Comparison of ENCODE assay signal across 8 cellular contexts in genomic region chr10:119177708-119178370, GRCh38. TPM values are rescaled to one million over a fixed set of nuclear protein-coding genes. Genes with fewer than 3 reads are reported as not detected.
DNase-seq lines count a peak whose midpoint lies in the region; TF ChIP-seq lines count a peak whose summit lies in the region.

No MANE protein-coding gene starts in this region.

- peaks cover 46% of the 10 kb centered on the region for H3K79me2 ChIP-seq in Karpas-422 (ENCODE audit: low read length)

- H2AFZ ChIP-seq in Karpas-422 (ENCODE audit: low read length): peak overlapping the region; percentile 97

- peaks cover 6% of the 10 kb centered on the region; the same call in 1 of the 2 replicates for H4K20me1 ChIP-seq in Karpas-422 (ENCODE audit: insufficient read depth, low read depth, low read length)

- no peak for TF ChIP-seq RAD21 in liver (IDR thresholded peaks at IDR 0.05)

- no peaks in the 10 kb centered on the region for H3K9me3 ChIP-seq in Karpas-422 (ENCODE audit: low read length)
- no peaks in the 10 kb centered on the region for H3K9me3 ChIP-seq in liver (ENCODE audit: control insufficient read depth in 4 of 4, low read length in 3 of 4)
- no peaks in the 10 kb centered on the region for H3K9me3 ChIP-seq in subcutaneous abdominal adipose tissue (ENCODE audit: control insufficient read depth in 5 of 5, low read length in 5 of 5)

- H3K36me3 ChIP-seq in Karpas-422 (ENCODE audit: insufficient read depth, low read length) (peaks cover 20% of the 10 kb centered on the region; the same call in 1 of the 2 replicates), liver (ENCODE audit: control insufficient read depth in 4 of 4, insufficient read depth in 3 of 4, low read depth in 1 of 4, low read length in 3 of 4) (peaks cover 2 to 17% (median 11%) of the 10 kb centered on the region in 4 donors), subcutaneous abdominal adipose tissue (ENCODE audit: control insufficient read depth in 5 of 5, insufficient read depth in 5 of 5, low read length in 5 of 5) (peaks cover 5 to 27% (median 14%) of the 10 kb centered on the region in 5 donors)

- H3K4me3 ChIP-seq in Karpas-422 (ENCODE audit: low read length) (peak overlapping the region; percentile 80), liver (ENCODE audit: low read depth in 1 of 3, low read length in 3 of 3) (peak overlapping the region; percentile 80 to 97 (median 84)), subcutaneous abdominal adipose tissue (ENCODE audit: low read depth in 1 of 5, low read length in 5 of 5) (peak overlapping the region; percentile 82 to 99 (median 98))

- H3K9ac ChIP-seq in Karpas-422 (ENCODE audit: low read length): peak overlapping the region; percentile 80
- peak overlapping the region; percentile 84 to 85 for H3K9ac ChIP-seq in liver (ENCODE audit: low read depth in 1 of 2, low read length in 2 of 2)
- peak overlapping the region; percentile 52 to 87 (median 82) for H3K9ac ChIP-seq in subcutaneous abdominal adipose tissue (ENCODE audit: low read length in 5 of 5)

- 9% methylated on average over 21 of the region's 21 CpGs for WGBS in liver

- peak overlapping the region; percentile 74 for H3K4me2 ChIP-seq in Karpas-422 (ENCODE audit: low read depth, low read length, poor library complexity, severe bottlenecking)

- peak; percentile 75 for DNase-seq in activated effector memory CD4-positive, alpha-beta T cell treated with anti-CD3 and anti-CD28 coated beads, Interleukin-2, amount 50 U/mL, for 16 hours
- DNase-seq in activated effector memory CD4-positive, alpha-beta T cell treated with Interleukin-2 at 50 U/mL for 16 hours: no peak
- peak; percentile 55 for DNase-seq in Karpas-422
- no peak for DNase-seq in SIG-M5 (lab: John Stamatoyannopoulos, UW)
- DNase-seq in globus pallidus (ENCODE audit: low spot score): no peak

- H3K4me1 ChIP-seq in Karpas-422 (ENCODE audit: low read length) (peaks cover 34% of the 10 kb centered on the region), liver (ENCODE audit: control insufficient read depth in 4 of 4, insufficient read depth in 4 of 4, low read length in 3 of 4) (peaks cover 3 to 16% (median 9%) of the 10 kb centered on the region in 4 donors), subcutaneous abdominal adipose tissue (ENCODE audit: control insufficient read depth in 5 of 5, insufficient read depth in 5 of 5, low read length in 5 of 5) (peaks cover 3 to 27% (median 23%) of the 10 kb centered on the region in 5 donors)

- no peaks in the 10 kb centered on the region for H3K9me2 ChIP-seq in Karpas-422 (replicated peaks; ENCODE audit: insufficient read depth, low read length)

- peak overlapping the region; percentile 74 for H3K27ac ChIP-seq in Karpas-422 (ENCODE audit: low read length)
- H3K27ac ChIP-seq in angular gyrus (ENCODE audit: low read depth, low read length): peak overlapping the region; percentile 99
- H3K27ac ChIP-seq in liver (ENCODE audit: low read depth in 1 of 2, low read length in 2 of 2): peak overlapping the region; percentile 91 to 92
- H3K27ac ChIP-seq in subcutaneous abdominal adipose tissue (ENCODE audit: low read depth, low read length): peak overlapping the region; percentile 47

- H3K27me3 ChIP-seq in Karpas-422 (ENCODE audit: low read length) (no peaks in the 10 kb centered on the region), liver (ENCODE audit: control insufficient read depth in 4 of 4, insufficient read depth in 4 of 4, low read length in 3 of 4) (no peaks in the 10 kb centered on the region), subcutaneous abdominal adipose tissue (ENCODE audit: control insufficient read depth in 5 of 5, insufficient read depth in 4 of 5, low read length in 5 of 5) (no peaks in the 10 kb centered on the region)

- TF ChIP-seq CTCF in liver (IDR thresholded peaks at IDR 0.05; ENCODE audit: low read depth, low read length, missing input control): no peak

TF ChIP-seq in liver, 16 proteins besides CTCF, POLR2A, EP300 and RAD21:
- TF ChIP-seq GABPA (IDR thresholded peaks at IDR 0.05 in 1 of 2, conservative IDR thresholded peaks at IDR 0.05 in 1 of 2) (no peak), SP1 (IDR thresholded peaks at IDR 0.05) (peak; percentile 32), JUND (IDR thresholded peaks at IDR 0.05) (no peak), NR2F2 (IDR thresholded peaks at IDR 0.05) (no peak), YY1 (IDR thresholded peaks at IDR 0.05) (no peak), REST (IDR thresholded peaks at IDR 0.05) (no peak), FOXA2 (IDR thresholded peaks at IDR 0.05) (peak; percentile 82), ATF3 (IDR thresholded peaks at IDR 0.05) (no peak), ZBTB33 (IDR thresholded peaks at IDR 0.05) (no peak), HNF4G (IDR thresholded peaks at IDR 0.05) (no peak), FOXA1 (IDR thresholded peaks at IDR 0.05) (peak; percentile 57), RXRA (IDR thresholded peaks at IDR 0.05) (no peak), MAX (IDR thresholded peaks at IDR 0.05) (no peak), EGR1 (IDR thresholded peaks at IDR 0.05; ENCODE audit: low read depth in 2 of 2) (no peak), TAF1 (conservative IDR thresholded peaks at IDR 0.05) (no peak), HNF4A (conservative IDR thresholded peaks at IDR 0.05) (peak; percentile 29 to 46)

RNA-seq across cellular contexts. Expression of gene PRDX3, which starts 0.8 kb away (rescaled TPM):
- 88.4 and 293 TPM in 2 replicates for total RNA-seq in Karpas-422 (2014; rRNA removed; shearing (Covaris generic); ENCODE audit: low replicate concordance)
- total RNA-seq in liver: 100 to 1,000 TPM; 176 to 247 TPM
- 100 to 1,000 TPM; 268 to 307 TPM for polyA plus RNA-seq in liver

RNA-seq across cellular contexts. Expression of gene SFXN4, which starts 12.3 kb away (rescaled TPM):
- total RNA-seq in Karpas-422 (2014; rRNA removed; shearing (Covaris generic); ENCODE audit: low replicate concordance): 43.7 and 48.2 TPM in 2 replicates
- total RNA-seq in liver: 10 to 100 TPM; 12.4 to 34.1 TPM
- polyA plus RNA-seq in liver: 10 to 100 TPM; 20.7 to 27.5 TPM

RNA-seq across cellular contexts. Expression of gene GRK5, which starts 29.5 kb away (rescaled TPM):
- total RNA-seq in Karpas-422 (2014; rRNA removed; shearing (Covaris generic); ENCODE audit: low replicate concordance): 4.5 and 5.0 TPM in 2 replicates
- 1 to 10 TPM; 4.5 to 6.6 TPM for total RNA-seq in liver
- 1 to 10 TPM; 2.1 to 5.7 TPM for polyA plus RNA-seq in liver

Comparison
In these comparisons a context has a peak if more than half of its experiments do, and no peak if none do; other contexts are left out.
1. DNase-seq: peak in activated effector memory CD4-positive, alpha-beta T cell treated with anti-CD3 and anti-CD28 coated beads, Interleukin-2, amount 50 U/mL, for 16 hours (single experiment) and Karpas-422 (single experiment); none in activated effector memory CD4-positive, alpha-beta T cell treated with Interleukin-2 at 50 U/mL for 16 hours (single experiment), SIG-M5 (single experiment) and globus pallidus (single experiment).
2. H3K27ac ChIP-seq: peak in every context shown above with its lines; median percentile 99 in angular gyrus; 92 in liver; 74 in Karpas-422; 47 in subcutaneous abdominal adipose tissue.
3. Peak in every context shown above with its lines, with median percentiles within 50 percentile points of each other: H3K4me3 ChIP-seq and H3K9ac ChIP-seq.